8 cellular contexts compared by ENCODE assay signal in genomic region chr19:10625003-10625761, GRCh38. TPM values are rescaled to one million over a fixed set of nuclear protein-coding genes. Genes with fewer than 3 reads are reported as not detected.
A peak's percentile ranks its signal among the peaks of the same experiment; 100 is the strongest.
DNase-seq lines count a peak whose midpoint lies in the region; ATAC-seq and TF ChIP-seq lines count a peak whose summit lies in the region.

SLC44A2 (plus strand) TSS chr19:10625553; CDS start chr19:10625634, 81 bp downstream.

- H3K18ac ChIP-seq in mesendoderm (ENCODE audit: low read length), result peak within 1 kb of the TSS; percentile 72

- H3K4me3 ChIP-seq in SJCRH30 (peak within 1 kb of the TSS; percentile 72), mesendoderm (ENCODE audit: low read length) (peak within 1 kb of the TSS; percentile 47), thoracic aorta (peak within 1 kb of the TSS; percentile 73)

- no peak within 1 kb of the TSS for H2AK5ac ChIP-seq in mesendoderm (ENCODE audit: low read length)

- H3K4me1 ChIP-seq in SJCRH30 (peaks cover 9% of the 10 kb centered on the region), mesendoderm (ENCODE audit: control insufficient read depth, low read depth, low read length) (no peaks in the 10 kb centered on the region), thoracic aorta (ENCODE audit: control insufficient read depth in 1 of 2, low read depth in 2 of 2) (peaks cover 5 to 22% of the 10 kb centered on the region in 2 donors)

- peak within 1 kb of the TSS; percentile 85 for H3K9ac ChIP-seq in mesendoderm (ENCODE audit: low read length)

- no peak within 1 kb of the TSS for H3K27ac Mint-ChIP-seq in activated naive CD4-positive, alpha-beta T cell treated with anti-CD3 and anti-CD28 coated beads for 36 hours

- no peaks in the 10 kb centered on the region for H3K9me3 Mint-ChIP-seq in activated naive CD4-positive, alpha-beta T cell treated with anti-CD3 and anti-CD28 coated beads for 36 hours

- H3K27me3 ChIP-seq in SJCRH30, result no peaks in the 10 kb centered on the region
- no peaks in the 10 kb centered on the region for H3K27me3 ChIP-seq in mesendoderm (ENCODE audit: insufficient read depth, low read length, poor library complexity)
- no peaks in the 10 kb centered on the region for H3K27me3 ChIP-seq in thoracic aorta (replicated peaks; ENCODE audit: insufficient read depth)

- intact Hi-C loops in activated naive CD4-positive, alpha-beta T cell treated with anti-CD3 and anti-CD28 coated beads for 36 hours (cut with micrococcal nuclease), result no loop called here

- H2BK15ac ChIP-seq in mesendoderm (replicated peaks; ENCODE audit: low read depth), result no peak within 1 kb of the TSS

- no peak within 1 kb of the TSS for H4K8ac ChIP-seq in mesendoderm (ENCODE audit: low read depth, low read length)

- no peaks in the 10 kb centered on the region for H3K27me3 Mint-ChIP-seq in activated naive CD4-positive, alpha-beta T cell treated with anti-CD3 and anti-CD28 coated beads for 36 hours (ENCODE audit: low read depth)

- H3K9me3 ChIP-seq in SJCRH30 (replicated peaks), result no peaks in the 10 kb centered on the region
- no peaks in the 10 kb centered on the region for H3K9me3 ChIP-seq in thoracic aorta

- H2BK5ac ChIP-seq in mesendoderm (ENCODE audit: low read length), result peak within 1 kb of the TSS; percentile 35

- peaks cover 4% of the 10 kb centered on the region for H3K79me2 ChIP-seq in mesendoderm (ENCODE audit: control insufficient read depth, insufficient read depth, low read length)

- H3K79me1 ChIP-seq in mesendoderm (ENCODE audit: low read length), result peaks cover 4% of the 10 kb centered on the region

- peaks cover 38% of the 10 kb centered on the region for H3K4me1 Mint-ChIP-seq in activated naive CD4-positive, alpha-beta T cell treated with anti-CD3 and anti-CD28 coated beads for 36 hours (ENCODE audit: low read depth)

- H3K56ac ChIP-seq in mesendoderm (ENCODE audit: low read length), result peak within 1 kb of the TSS; percentile 91

- H3K4me3 Mint-ChIP-seq in activated naive CD4-positive, alpha-beta T cell treated with anti-CD3 and anti-CD28 coated beads for 36 hours, result no peak within 1 kb of the TSS

- no CpG with 5 or more reads among the region's 53 CpGs for WGBS in mesendoderm (ENCODE audit: extremely low coverage, insufficient coverage, low lambda C conversion rate)

- CTCF ChIA-PET in activated naive CD4-positive, alpha-beta T cell treated with anti-CD3 and anti-CD28 coated beads for 36 hours (lab: Charles Lee), result interaction anchor here (1.3 kb wide), 1 partner anchor 21 kb away, joined by 3 read pairs; no protein-coding TSS in a partner anchor

- peak within 1 kb of the TSS; percentile 83 for H3K4me2 ChIP-seq in mesendoderm (ENCODE audit: low read length)

- no peak for DNase-seq in activated naive CD4-positive, alpha-beta T cell treated with anti-CD3 and anti-CD28 coated beads for 36 hours
- no peak for DNase-seq in activated naive CD4-positive, alpha-beta T cell treated with anti-CD3 and anti-CD28 coated beads, Interleukin-2, amount 50 U/mL, for 16 hours
- DNase-seq in SJCRH30, result peak; percentile 92 to 93
- no peak for DNase-seq in epithelial cell of prostate (ENCODE audit: low read depth, low spot score)
- peak; percentile 82 for DNase-seq in mesendoderm
- no peak for DNase-seq in thoracic aorta (ENCODE audit: low spot score)

- ATAC-seq in thoracic aorta (ENCODE audit: insufficient number of reproducible peaks, low FRiP score, low read depth), result peak; percentile 73
- no peak for ATAC-seq in GM19023 (IDR thresholded peaks at IDR 0.05; ENCODE audit: unreplicated experiment)
- no peak for ATAC-seq in GM18498 (IDR thresholded peaks at IDR 0.05; ENCODE audit: unreplicated experiment)

- H3K36me3 ChIP-seq in SJCRH30, result peaks cover 23% of the 10 kb centered on the region
- peaks cover 3% of the 10 kb centered on the region for H3K36me3 ChIP-seq in mesendoderm (ENCODE audit: control insufficient read depth, insufficient read depth, low read length)
- peaks cover 16% of the 10 kb centered on the region for H3K36me3 ChIP-seq in thoracic aorta

- H3K4ac ChIP-seq in mesendoderm (ENCODE audit: low read depth, low read length), result peak within 1 kb of the TSS; percentile 11

- no peak within 1 kb of the TSS for H4K5ac ChIP-seq in mesendoderm (ENCODE audit: low read length)

- peak within 1 kb of the TSS; percentile 17 for H2BK120ac ChIP-seq in mesendoderm (ENCODE audit: low read depth, low read length)

- H3K36me3 Mint-ChIP-seq in activated naive CD4-positive, alpha-beta T cell treated with anti-CD3 and anti-CD28 coated beads for 36 hours (ENCODE audit: low read depth), result peaks cover 13% of the 10 kb centered on the region

- no peak for TF ChIP-seq CTCF in thoracic aorta (IDR thresholded peaks at IDR 0.05)

- peak within 1 kb of the TSS; percentile 80 for H3K23ac ChIP-seq in mesendoderm (ENCODE audit: low read length)

- peak within 1 kb of the TSS; percentile 91 for H3K27ac ChIP-seq in SJCRH30
- peak within 1 kb of the TSS; percentile 77 for H3K27ac ChIP-seq in epithelial cell of prostate
- H3K27ac ChIP-seq in mesendoderm (ENCODE audit: low read depth, low read length), result peak within 1 kb of the TSS; percentile 66
- peak within 1 kb of the TSS; percentile 36 to 43 for H3K27ac ChIP-seq in thoracic aorta

RNA-seq across cellular contexts. Expression of gene SLC44A2, which starts in this region (rescaled TPM):
- total RNA-seq in activated naive CD4-positive, alpha-beta T cell treated with anti-CD3 and anti-CD28 coated beads for 36 hours, result 10 to 100 TPM; 81.5 to 83.2 TPM
- 70.3 and 73.5 TPM in 2 replicates for total RNA-seq in SJCRH30 (2014; rRNA removed; shearing (Covaris generic))
- polyA plus RNA-seq in mesendoderm (2013, experiment 1 of 2), result 93.4 TPM
- 90.6 TPM for polyA plus RNA-seq in mesendoderm (2013, experiment 2 of 2)
- 100 to 1,000 TPM; 105 to 748 TPM for total RNA-seq in thoracic aorta

Comparison
In these comparisons a context has a peak if more than half of its experiments do, and no peak if none do; other contexts are left out.
1. DNase-seq: peak in SJCRH30 (2 of 2) and mesendoderm (single experiment); none in activated naive CD4-positive, alpha-beta T cell treated with anti-CD3 and anti-CD28 coated beads for 36 hours (single experiment), activated naive CD4-positive, alpha-beta T cell treated with anti-CD3 and anti-CD28 coated beads, Interleukin-2, amount 50 U/mL, for 16 hours (single experiment), epithelial cell of prostate (single experiment) and thoracic aorta (single experiment).
2. H3K27ac ChIP-seq: peak in every context shown above with its lines; median percentile 91 in SJCRH30; 77 in epithelial cell of prostate; 66 in mesendoderm; 40 in thoracic aorta.
3. Peak in every context shown above with its lines, with median percentiles within 50 percentile points of each other: H3K4me3 ChIP-seq.